ENCODE assay signal across 10 cellular contexts in the genomic region with DNA sequence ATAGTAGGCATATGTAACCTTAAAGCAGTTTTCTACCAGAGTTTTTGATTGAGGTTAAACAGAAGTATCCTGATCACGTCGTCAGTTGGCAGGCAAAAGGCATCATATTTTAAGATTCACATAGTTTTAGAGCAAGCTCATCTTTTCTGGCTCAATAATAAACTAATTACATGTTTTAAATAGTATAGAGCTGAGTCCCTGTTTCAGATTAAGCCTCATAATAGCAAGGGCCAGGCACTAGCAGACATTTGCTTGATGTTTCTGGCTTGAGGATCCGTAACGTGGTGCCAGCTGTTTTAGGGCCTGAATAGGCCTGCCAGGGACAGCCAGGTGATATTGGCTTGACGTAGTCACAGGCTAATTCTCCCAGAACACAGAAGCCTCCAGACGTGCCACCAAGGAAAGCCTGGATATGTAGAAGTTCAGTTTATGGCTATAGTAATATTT.
DNase-seq lines count a peak whose midpoint lies in the region; ATAC-seq and TF ChIP-seq lines count a peak whose summit lies in the region.
"Had no signal": no experiment of that assay in that cellular context is flagged by ENCODE, and none has a peak within 500 bp of the region (broad histone marks: within the 10 kb centered on the region; RNA-seq: fewer than 3 reads in every experiment).

No MANE protein-coding gene starts in this region.

- H3K9ac ChIP-seq in Karpas-422 (ENCODE audit: low read length) = no peak overlapping the region

- H3K36me3 ChIP-seq in osteoblast (ENCODE audit: insufficient read depth, low read length) (no peaks in the 10 kb centered on the region), Karpas-422 (ENCODE audit: insufficient read depth, low read length) (no peaks in the 10 kb centered on the region)

- no peak for ATAC-seq in HG02840 (IDR thresholded peaks at IDR 0.05; ENCODE audit: low FRiP score, unreplicated experiment)
- ATAC-seq: effector memory CD8-positive, alpha-beta T cell; naive thymus-derived CD4-positive, alpha-beta T cell had no signal

- DNase-seq in AG08396 (ENCODE audit: low spot score) (peak; percentile 67), SHP77 (lab: John Stamatoyannopoulos, UW) (peak; percentile 2 to 57), fibroblast of peridontal ligament (ENCODE audit: extremely low read depth) (peak; percentile 97), osteoblast (ENCODE audit: insufficient read length, low spot score, missing footprints) (no peak), GM10266 (ENCODE audit: extremely low spot score) (no peak), NCI-H2107 treated with DMSO at 0.1 percent for 48 hours (lab: John Stamatoyannopoulos, UW; ENCODE audit: unreplicated experiment) (no peak), Karpas-422 (no peak)
- DNase-seq: effector memory CD8-positive, alpha-beta T cell; naive thymus-derived CD4-positive, alpha-beta T cell had no signal

- no peaks in the 10 kb centered on the region for H3K9me2 ChIP-seq in Karpas-422 (replicated peaks; ENCODE audit: insufficient read depth, low read length)

- no peak overlapping the region for H2AFZ ChIP-seq in osteoblast (ENCODE audit: low read length)
- H2AFZ ChIP-seq in Karpas-422 (ENCODE audit: low read length) = no peak overlapping the region

- H3K4me2 ChIP-seq in osteoblast (ENCODE audit: insufficient read depth, low read length) (peak overlapping the region; percentile 61), Karpas-422 (ENCODE audit: low read depth, low read length, poor library complexity, severe bottlenecking) (no peak overlapping the region)

- H4K20me1 ChIP-seq in osteoblast (ENCODE audit: insufficient read depth, low read length) (peaks cover 25% of the 10 kb centered on the region), Karpas-422 (ENCODE audit: insufficient read depth, low read depth, low read length) (peaks cover 50% of the 10 kb centered on the region)

- H3K79me2 ChIP-seq in osteoblast (ENCODE audit: insufficient read depth, low read length) = peaks cover 77% of the 10 kb centered on the region
- H3K79me2 ChIP-seq in Karpas-422 (ENCODE audit: low read length) = no peaks in the 10 kb centered on the region

- TF ChIP-seq CTCF in osteoblast (IDR thresholded peaks at IDR 0.05; ENCODE audit: extremely low read depth, low read depth, low read length) (no peak), GM10266 (IDR thresholded peaks at IDR 0.05; ENCODE audit: control insufficient read depth, insufficient read depth, low read depth, missing control alignments) (no peak)

- no peaks in the 10 kb centered on the region for H3K27me3 ChIP-seq in osteoblast (ENCODE audit: insufficient read depth, low read length)
- H3K27me3 ChIP-seq in Karpas-422 (ENCODE audit: low read length) = no peaks in the 10 kb centered on the region

- H3K4me3 ChIP-seq in osteoblast (ENCODE audit: insufficient read depth, low read length) (peak overlapping the region; percentile 34), Karpas-422 (ENCODE audit: low read length) (no peak overlapping the region)

- peaks cover 77% of the 10 kb centered on the region for H3K4me1 ChIP-seq in osteoblast (ENCODE audit: insufficient read depth, low read length)
- peaks cover 13% of the 10 kb centered on the region for H3K4me1 ChIP-seq in Karpas-422 (ENCODE audit: low read length)

- no peaks in the 10 kb centered on the region for H3K9me3 ChIP-seq in osteoblast (ENCODE audit: low read depth, low read length)
- H3K9me3 ChIP-seq in Karpas-422 (ENCODE audit: low read length) = no peaks in the 10 kb centered on the region

- H3K27ac ChIP-seq in osteoblast (ENCODE audit: low read depth, low read length) = peak overlapping the region; percentile 96
- H3K27ac ChIP-seq in Karpas-422 (ENCODE audit: low read length) = no peak overlapping the region

Comparison
In these comparisons a context has a peak if more than half of its experiments do, and no peak if none do; other contexts are left out.
1. DNase-seq: peak in AG08396 (single experiment), SHP77 (2 of 2) and fibroblast of peridontal ligament (single experiment); none in osteoblast (single experiment), GM10266 (single experiment), NCI-H2107 treated with DMSO at 0.1 percent for 48 hours (single experiment) and Karpas-422 (single experiment).